Comparison of ENCODE assay signal across 10 cellular contexts in genomic region chr9:37430841-37431597, GRCh38. TPM values are rescaled to one million over a fixed set of nuclear protein-coding genes. Genes with fewer than 3 reads are reported as not detected.
DNase-seq lines count a peak whose midpoint lies in the region; ATAC-seq and TF ChIP-seq lines count a peak whose summit lies in the region.
"Had no signal": no experiment of that assay in that cellular context is flagged by ENCODE, and none has a peak within 500 bp of the region (broad histone marks: within the 10 kb centered on the region; RNA-seq: fewer than 3 reads in every experiment).

No MANE protein-coding gene starts in this region.

- no peaks in the 10 kb centered on the region for H4K20me1 ChIP-seq in H9 (ENCODE audit: control insufficient read depth, insufficient read depth, insufficient read length)
- H4K20me1 ChIP-seq in SK-N-SH (ENCODE audit: insufficient read depth): peaks cover 3% of the 10 kb centered on the region; the same call in 1 of the 2 replicates
- no peaks in the 10 kb centered on the region for H4K20me1 ChIP-seq in MM.1S (ENCODE audit: insufficient read depth, low read length)

- H3K9me3 ChIP-seq in H9 (ENCODE audit: control insufficient read depth, low read depth, low read length): no peaks in the 10 kb centered on the region
- no peaks in the 10 kb centered on the region for H3K9me3 ChIP-seq in SK-N-SH
- H3K9me3 ChIP-seq in heart right ventricle: no peaks in the 10 kb centered on the region
- no peaks in the 10 kb centered on the region for H3K9me3 ChIP-seq in MM.1S (replicated peaks; ENCODE audit: insufficient read depth, low read length)

- CTCF ChIA-PET in SK-N-SH (lab: Yijun Ruan, JAX): interaction anchor here (0.7 kb wide), 1 partner anchor 17 kb away, joined by 3 read pairs; no protein-coding TSS in a partner anchor

- no peak overlapping the region for H3K18ac ChIP-seq in H9 (ENCODE audit: insufficient read length, low read depth, low read length)

- no peak overlapping the region for H3K23ac ChIP-seq in H9 (ENCODE audit: insufficient read length, low read depth, low read length)

- H3K4me3 ChIP-seq in SK-N-SH (ENCODE audit: low read depth in 2 of 2, low read length in 1 of 2) (no peak overlapping the region), heart right ventricle (no peak overlapping the region), MM.1S (ENCODE audit: low read length) (no peak overlapping the region)

- no peak overlapping the region for H2BK15ac ChIP-seq in H9 (ENCODE audit: low read depth, low read length)

- H2AK5ac ChIP-seq in H9 (ENCODE audit: insufficient read length, low read length): no peak overlapping the region

- no peak overlapping the region for H3T11ph ChIP-seq in H9 (ENCODE audit: low read length)

- peaks cover 33 to 84% (median 62%) of the 10 kb centered on the region in 3 experiments for H3K36me3 Mint-ChIP-seq in H9 (ENCODE audit: insufficient read depth in 1 of 3, low read depth in 3 of 3)

- H3K9ac ChIP-seq in H9 (ENCODE audit: extremely low read depth, insufficient read length, low read length) (no peak overlapping the region), SK-N-SH (no peak overlapping the region), MM.1S (ENCODE audit: low read length) (no peak overlapping the region)

- no peak overlapping the region for H3K4ac ChIP-seq in H9 (ENCODE audit: low read depth, low read length)

- H2BK20ac ChIP-seq in H9 (ENCODE audit: low read depth, low read length, poor library complexity, severe bottlenecking): no peak overlapping the region

- H4K5ac ChIP-seq in H9 (ENCODE audit: insufficient read length, low read depth, low read length): no peak overlapping the region

- no peak overlapping the region for H4K8ac ChIP-seq in H9 (replicated peaks; ENCODE audit: insufficient read length, low read depth, low read length)

- H3K4me1 Mint-ChIP-seq in H9: peaks cover 25 to 37% of the 10 kb centered on the region in 2 experiments

- no peaks in the 10 kb centered on the region for H3K79me1 ChIP-seq in H9 (ENCODE audit: insufficient read depth, low read depth, low read length, poor library complexity, severe bottlenecking)

- intact Hi-C loops in heart right ventricle (cut with DNase I): no loop called here

- H3K27ac ChIP-seq in H9 (ENCODE audit: insufficient read length, low read depth, low read length) (no peak overlapping the region), SK-N-SH (ENCODE audit: low read depth in 2 of 2, low read length in 1 of 2) (peak overlapping the region in 1 of 2 experiments; percentile 8; a peak in 1 of 4 replicates), heart right ventricle (no peak overlapping the region), MM.1S (ENCODE audit: low read length) (no peak overlapping the region)

- H3K79me2 ChIP-seq in H9 (ENCODE audit: insufficient read depth, low read length): no peaks in the 10 kb centered on the region
- H3K79me2 ChIP-seq in SK-N-SH (ENCODE audit: insufficient read depth): no peaks in the 10 kb centered on the region; the same call in 1 of the 2 replicates
- H3K79me2 ChIP-seq in MM.1S (ENCODE audit: low read length): no peaks in the 10 kb centered on the region

- no peaks in the 10 kb centered on the region for H3K23me2 ChIP-seq in H9 (ENCODE audit: insufficient read length, low read depth, low read length, poor library complexity, severe bottlenecking)

- H3K9me2 ChIP-seq in SK-N-SH (no peaks in the 10 kb centered on the region), MM.1S (replicated peaks; ENCODE audit: insufficient read depth, low read length) (no peaks in the 10 kb centered on the region)

- H3K4me1 ChIP-seq in H9 (ENCODE audit: insufficient read depth, low read length): peaks cover 2% of the 10 kb centered on the region; the same call in 1 of the 2 replicates
- peaks cover 0 to 2% of the 10 kb centered on the region in 2 experiments; a peak in 1 of 4 replicates for H3K4me1 ChIP-seq in SK-N-SH (ENCODE audit: control insufficient read depth in 1 of 2, insufficient read depth in 2 of 2, low read depth in 1 of 2, low read length in 1 of 2)
- H3K4me1 ChIP-seq in heart right ventricle: peaks cover 3 to 31% (median 10%) of the 10 kb centered on the region in 9 donors
- H3K4me1 ChIP-seq in MM.1S (ENCODE audit: low read length): peaks cover 2% of the 10 kb centered on the region; the same call in 1 of the 2 replicates

- no peak overlapping the region for H3K56ac ChIP-seq in H9 (ENCODE audit: insufficient read length, low read depth, low read length)

- no peak overlapping the region for H4K91ac ChIP-seq in H9 (ENCODE audit: insufficient read length, low read depth, low read length)

- H2BK12ac ChIP-seq in H9 (ENCODE audit: insufficient read length, low read depth, low read length): no peak overlapping the region

- no peak overlapping the region for H2AFZ ChIP-seq in H9 (ENCODE audit: low read length)
- H2AFZ ChIP-seq in SK-N-SH (ENCODE audit: low read depth): no peak overlapping the region
- no peak overlapping the region for H2AFZ ChIP-seq in MM.1S (ENCODE audit: low read length)

- H3K36me3 ChIP-seq in SK-N-SH (replicated peaks in 1 of 2; ENCODE audit: control insufficient read depth in 1 of 2, insufficient read depth in 2 of 2, low read length in 1 of 2) (peaks cover 37 to 63% of the 10 kb centered on the region in 2 experiments), heart right ventricle (peaks cover 0 to 100% (median 50%) of the 10 kb centered on the region in 9 donors), MM.1S (replicated peaks; ENCODE audit: insufficient read depth, low read length) (no peaks in the 10 kb centered on the region)

- peaks cover 1% of the 10 kb centered on the region; the same call in 1 of the 2 replicates for H3K27me3 Mint-ChIP-seq in H9 (ENCODE audit: low read depth)

- no peak for TF ChIP-seq RAD21 in SK-N-SH (IDR thresholded peaks at IDR 0.05; ENCODE audit: low read length)

- WGBS in H9 (ENCODE audit: extremely low coverage, insufficient read length, low lambda C conversion rate): no CpG with 5 or more reads among the region's 14 CpGs
- WGBS in SK-N-SH (ENCODE audit: low lambda C conversion rate): 87% methylated on average over 9 of the region's 14 CpGs
- whole genome bisulfite sequencing in heart right ventricle, 2 donors: 78 to 80% methylated on average over 14 of the region's 14 CpGs

- POLR2A ChIA-PET in SK-N-SH (lab: Yijun Ruan, JAX): no interaction called here

- no peak overlapping the region for H3K4me3 Mint-ChIP-seq in H9

- TF ChIP-seq CTCF in H9 (conservative IDR thresholded peaks at IDR 0.05) (peak; percentile 26; the same call in 1 of the 3 replicates), SK-N-SH (IDR thresholded peaks at IDR 0.05) (no peak), heart right ventricle (IDR thresholded peaks at IDR 0.05) (peak in 1 of 9 donors; percentile 10), MM.1S (IDR thresholded peaks at IDR 0.05; ENCODE audit: low read length) (no peak)

- H3K9me3 Mint-ChIP-seq in H9: no peaks in the 10 kb centered on the region

- DNase-seq in H9 (peak; percentile 57), SK-N-SH (no peak), heart right ventricle (no peak), pons (ENCODE audit: low spot score) (peak; percentile 92), MM.1S (no peak), mesenteric fat pad (ENCODE audit: low spot score) (no peak), A172 (ENCODE audit: low spot score) (no peak)
- DNase-seq: activated CD8-positive, alpha-beta memory T cell treated with anti-CD3 and anti-CD28 coated beads for 24 hours; NCI-H748 treated with DMSO at 0.1 percent for 48 hours had no signal

- no peak overlapping the region for H2BK120ac ChIP-seq in H9 (ENCODE audit: low read depth, low read length, poor library complexity, severe bottlenecking)

- ATAC-seq in heart right ventricle: peak in 6 of 8 donors; percentile 2 to 27 (median 22)
- no peak for ATAC-seq in GM21367 (IDR thresholded peaks at IDR 0.05; ENCODE audit: unreplicated experiment)

- H3F3A ChIP-seq in SK-N-SH (replicated peaks; ENCODE audit: insufficient read depth) (no peaks in the 10 kb centered on the region), MM.1S (ENCODE audit: insufficient read depth, low read length) (0 out of 2 replicates have a peak, but pooled peaks cover 1% of the 10 kb centered on the region)

- H3K4me2 ChIP-seq in H9 (ENCODE audit: insufficient read depth, insufficient read length, low read length) (no peak overlapping the region), SK-N-SH (no peak overlapping the region), MM.1S (ENCODE audit: low read depth, low read length) (no peak overlapping the region)

- no peaks in the 10 kb centered on the region for H3K27me3 ChIP-seq in H9 (ENCODE audit: insufficient read depth, low read length)
- no peaks in the 10 kb centered on the region for H3K27me3 ChIP-seq in SK-N-SH (ENCODE audit: insufficient read depth)
- H3K27me3 ChIP-seq in heart right ventricle: no peaks in the 10 kb centered on the region
- no peaks in the 10 kb centered on the region for H3K27me3 ChIP-seq in MM.1S (replicated peaks; ENCODE audit: insufficient read depth, low read length)

- no peak for TF ChIP-seq EP300 in SK-N-SH (IDR thresholded peaks at IDR 0.05; ENCODE audit: borderline replicate concordance in 1 of 2, low read depth in 1 of 2, low read length in 1 of 2)

- H3K14ac ChIP-seq in H9 (ENCODE audit: insufficient read depth, low read length): no peak overlapping the region

- H3K27ac Mint-ChIP-seq in H9: peak overlapping the region; percentile 55 to 83 (median 65); a peak in 4 of 7 replicates

- H2BK5ac ChIP-seq in H9 (ENCODE audit: insufficient read length, low read length): no peak overlapping the region

RNA-seq across cellular contexts. Expression of gene GRHPR, which starts 8.5 kb away (rescaled TPM):
- 97.2 and 97.9 TPM in 2 replicates for total RNA-seq in H9 (2021)
- 206 and 232 TPM in 2 replicates for polyA plus RNA-seq in SK-N-SH (2012; rRNA removed)
- polyA plus RNA-seq in SK-N-SH (2012; cell fraction: cytosol; rRNA removed): 107 and 153 TPM in 2 replicates
- 193 and 213 TPM in 2 replicates for polyA plus RNA-seq in SK-N-SH (2012; cell fraction: nucleus; rRNA removed)
- 100 to 1,000 TPM; 101 to 142 (median 114) TPM for total RNA-seq in heart right ventricle
- polyA plus RNA-seq in heart right ventricle: 100 to 1,000 TPM in 1 of 2 donors, 10 to 100 TPM in 1; 61.5 to 151 TPM
- 80.5 TPM for total RNA-seq in mesenteric fat pad
- 127 and 165 TPM in 2 replicates for total RNA-seq in A172 (2014; rRNA removed; shearing (Covaris generic))

RNA-seq across cellular contexts. Expression of gene ZBTB5, which starts 34.2 kb away (rescaled TPM):
- total RNA-seq in H9 (2021) (9.1 and 9.9 TPM in 2 replicates), heart right ventricle (1 to 10 TPM; 5.4 to 7.5 (median 6.3) TPM), mesenteric fat pad (5.6 TPM)
- polyA plus RNA-seq in SK-N-SH (2012; rRNA removed) (6.3 and 9.6 TPM in 2 replicates), heart right ventricle (1 to 10 TPM; 2.1 to 3.9 TPM)
- polyA plus RNA-seq in SK-N-SH (2012; cell fraction: cytosol; rRNA removed): 4.8 and 5.8 TPM in 2 replicates
- polyA plus RNA-seq in SK-N-SH (2012; cell fraction: nucleus; rRNA removed): 13.3 and 18.3 TPM in 2 replicates
- total RNA-seq in A172 (2014; rRNA removed; shearing (Covaris generic)): 8.9 and 9.7 TPM in 2 replicates

RNA-seq across cellular contexts. Expression of gene POLR1E, which starts 54.7 kb away (rescaled TPM):
- total RNA-seq in H9 (2021) (45.6 and 45.8 TPM in 2 replicates), heart right ventricle (10 to 100 TPM in 9 of 10 donors, 1 to 10 TPM in 1; 8.5 to 28.8 (median 20.4) TPM), mesenteric fat pad (35.7 TPM)
- polyA plus RNA-seq in SK-N-SH (2012; rRNA removed) (38.8 and 42.1 TPM in 2 replicates), heart right ventricle (10 to 100 TPM in 1 of 2 donors, 1 to 10 TPM in 1; 5.0 to 16.6 TPM)
- 41.5 and 42.1 TPM in 2 replicates for polyA plus RNA-seq in SK-N-SH (2012; cell fraction: cytosol; rRNA removed)
- 15.6 and 21.9 TPM in 2 replicates for polyA plus RNA-seq in SK-N-SH (2012; cell fraction: nucleus; rRNA removed)
- total RNA-seq in A172 (2014; rRNA removed; shearing (Covaris generic)): 40.3 and 43.8 TPM in 2 replicates

Comparison
In these comparisons a context has a peak if more than half of its experiments do, and no peak if none do; other contexts are left out.
1. DNase-seq: peak in H9 (single experiment) and pons (single experiment); none in SK-N-SH (single experiment), heart right ventricle (0 of 2), MM.1S (single experiment), mesenteric fat pad (single experiment) and A172 (single experiment).